1 cellular context compared by ENCODE assay signal in genomic region chr1:9425859-9426258, GRCh38.
TF ChIP-seq lines count a peak whose summit lies in the region.

No MANE protein-coding gene starts in this region.

TF ChIP-seq in GM12878, 131 proteins besides CTCF, POLR2A, EP300 and RAD21 (continued from another document):
- TF ChIP-seq, protein P1, sequence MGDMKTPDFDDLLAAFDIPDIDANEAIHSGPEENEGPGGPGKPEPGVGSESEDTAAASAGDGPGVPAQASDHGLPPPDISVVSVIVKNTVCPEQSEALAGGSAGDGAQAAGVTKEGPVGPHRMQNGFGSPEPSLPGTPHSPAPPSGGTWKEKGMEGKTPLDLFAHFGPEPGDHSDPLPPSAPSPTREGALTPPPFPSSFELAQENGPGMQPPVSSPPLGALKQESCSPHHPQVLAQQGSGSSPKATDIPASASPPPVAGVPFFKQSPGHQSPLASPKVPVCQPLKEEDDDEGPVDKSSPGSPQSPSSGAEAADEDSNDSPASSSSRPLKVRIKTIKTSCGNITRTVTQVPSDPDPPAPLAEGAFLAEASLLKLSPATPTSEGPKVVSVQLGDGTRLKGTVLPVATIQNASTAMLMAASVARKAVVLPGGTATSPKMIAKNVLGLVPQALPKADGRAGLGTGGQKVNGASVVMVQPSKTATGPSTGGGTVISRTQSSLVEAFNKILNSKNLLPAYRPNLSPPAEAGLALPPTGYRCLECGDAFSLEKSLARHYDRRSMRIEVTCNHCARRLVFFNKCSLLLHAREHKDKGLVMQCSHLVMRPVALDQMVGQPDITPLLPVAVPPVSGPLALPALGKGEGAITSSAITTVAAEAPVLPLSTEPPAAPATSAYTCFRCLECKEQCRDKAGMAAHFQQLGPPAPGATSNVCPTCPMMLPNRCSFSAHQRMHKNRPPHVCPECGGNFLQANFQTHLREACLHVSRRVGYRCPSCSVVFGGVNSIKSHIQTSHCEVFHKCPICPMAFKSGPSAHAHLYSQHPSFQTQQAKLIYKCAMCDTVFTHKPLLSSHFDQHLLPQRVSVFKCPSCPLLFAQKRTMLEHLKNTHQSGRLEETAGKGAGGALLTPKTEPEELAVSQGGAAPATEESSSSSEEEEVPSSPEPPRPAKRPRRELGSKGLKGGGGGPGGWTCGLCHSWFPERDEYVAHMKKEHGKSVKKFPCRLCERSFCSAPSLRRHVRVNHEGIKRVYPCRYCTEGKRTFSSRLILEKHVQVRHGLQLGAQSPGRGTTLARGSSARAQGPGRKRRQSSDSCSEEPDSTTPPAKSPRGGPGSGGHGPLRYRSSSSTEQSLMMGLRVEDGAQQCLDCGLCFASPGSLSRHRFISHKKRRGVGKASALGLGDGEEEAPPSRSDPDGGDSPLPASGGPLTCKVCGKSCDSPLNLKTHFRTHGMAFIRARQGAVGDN (IDR thresholded peaks at IDR 0.05): peak; percentile 34; the same call in 1 of the 2 replicates
- peak; percentile 81 for TF ChIP-seq MEF2B (IDR thresholded peaks at IDR 0.05; ENCODE audit: partially characterized antibody, poor library complexity, severe bottlenecking)
- TF ChIP-seq BHLHE40 (IDR thresholded peaks at IDR 0.05; ENCODE audit: borderline replicate concordance in 1 of 2, low read depth in 2 of 2, low read length in 1 of 2): no peak
- TF ChIP-seq, protein P2, sequence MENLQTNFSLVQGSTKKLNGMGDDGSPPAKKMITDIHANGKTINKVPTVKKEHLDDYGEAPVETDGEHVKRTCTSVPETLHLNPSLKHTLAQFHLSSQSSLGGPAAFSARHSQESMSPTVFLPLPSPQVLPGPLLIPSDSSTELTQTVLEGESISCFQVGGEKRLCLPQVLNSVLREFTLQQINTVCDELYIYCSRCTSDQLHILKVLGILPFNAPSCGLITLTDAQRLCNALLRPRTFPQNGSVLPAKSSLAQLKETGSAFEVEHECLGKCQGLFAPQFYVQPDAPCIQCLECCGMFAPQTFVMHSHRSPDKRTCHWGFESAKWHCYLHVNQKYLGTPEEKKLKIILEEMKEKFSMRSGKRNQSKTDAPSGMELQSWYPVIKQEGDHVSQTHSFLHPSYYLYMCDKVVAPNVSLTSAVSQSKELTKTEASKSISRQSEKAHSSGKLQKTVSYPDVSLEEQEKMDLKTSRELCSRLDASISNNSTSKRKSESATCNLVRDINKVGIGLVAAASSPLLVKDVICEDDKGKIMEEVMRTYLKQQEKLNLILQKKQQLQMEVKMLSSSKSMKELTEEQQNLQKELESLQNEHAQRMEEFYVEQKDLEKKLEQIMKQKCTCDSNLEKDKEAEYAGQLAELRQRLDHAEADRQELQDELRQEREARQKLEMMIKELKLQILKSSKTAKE (IDR thresholded peaks at IDR 0.05; ENCODE audit: low read depth, poor library complexity, severe bottlenecking): no peak
- TF ChIP-seq PKNOX1 (IDR thresholded peaks at IDR 0.05): peak; percentile 59; the same call in 1 of the 2 replicates
- TF ChIP-seq SRF (IDR thresholded peaks at IDR 0.05; ENCODE audit: low read depth in 2 of 2, low read length in 2 of 2): 0 out of 4 replicates have a peak, but pooled peaks of 1 of the 2 experiments have one; percentile 9
- TF ChIP-seq MEF2A (IDR thresholded peaks at IDR 0.05; ENCODE audit: insufficient read depth, low read depth, low read length): peak; percentile 89
